8 cellular contexts compared by ENCODE assay signal in genomic region chr2:24421668-24422067, GRCh38.
DNase-seq lines count a peak whose midpoint lies in the region; ATAC-seq, FAIRE-seq and TF ChIP-seq lines count a peak whose summit lies in the region.

No MANE protein-coding gene starts in this region.

- SMC1A ChIA-PET in GM12878 (lab: Charles Lee; ENCODE audit: uncharacterized antibody, unreplicated experiment) = interaction anchor here (0.6 to 5.7 kb wide), 19 partner anchors 12 to 406 kb away, joined by 3 to 55 read pairs (median 4); partner anchors contain the start of genes CENPO and PTRHD1

- ATAC-seq in GM12878 = peak; percentile 88
- no peak for ATAC-seq in HG02623 (IDR thresholded peaks at IDR 0.05; ENCODE audit: unreplicated experiment)
- no peak for ATAC-seq in GM19351 (IDR thresholded peaks at IDR 0.05; ENCODE audit: unreplicated experiment)

- FAIRE-seq in GM12878 (lab: Jason Lieb, UNC) = peak; percentile 80

- TF ChIP-seq RAD21 in GM12878 (IDR thresholded peaks at IDR 0.05; ENCODE audit: insufficient read depth, low read depth, low read length) = peak; percentile 71

- POLR2A ChIA-PET in GM12878 (lab: Charles Lee) = no interaction called here

- intact Hi-C loops in GM12878 (cut with micrococcal nuclease; ENCODE audit: unreplicated experiment) = loop anchor here (1.0 to 5.0 kb wide), 2 partner anchors 156 to 406 kb away; no protein-coding TSS in a partner anchor

- H3K27me3 ChIP-seq in GM12878 (replicated peaks in 1 of 2; ENCODE audit: control insufficient read depth in 2 of 2, insufficient read depth in 2 of 2, low read length in 1 of 2) = no peaks in the 10 kb centered on the region; a peak in 1 of 4 replicates

- no peaks in the 10 kb centered on the region for H3K9me3 ChIP-seq in GM12878 (replicated peaks; ENCODE audit: control insufficient read depth, insufficient read depth, low read length)

- no TSS peak for BruUV-seq in GM12878 (replicated peaks; lab: Mats Ljungman, UMichigan)

- no peak overlapping the region for H3K4me2 ChIP-seq in GM12878 (ENCODE audit: control insufficient read depth, insufficient read depth)

- 26% methylated on average over 4 of the region's 4 CpGs for WGBS in GM12878 (ENCODE audit: insufficient coverage, insufficient replicate concordance, low lambda C conversion rate, missing lambda C conversion rate)

- TF ChIP-seq CTCF in LNCaP clone FGC (IDR thresholded peaks at IDR 0.05; ENCODE audit: control insufficient read depth, extremely low read depth, insufficient read depth) = peak; percentile 51
- peak; percentile 45 to 68 (median 60); a peak in 5 of 6 replicates for TF ChIP-seq CTCF in GM12878 (IDR thresholded peaks at IDR 0.05 in 2 of 3, conservative IDR thresholded peaks at IDR 0.05 in 1 of 3; ENCODE audit: control insufficient read depth in 2 of 3, extremely low read depth in 1 of 3, insufficient read depth in 1 of 3, low read depth in 3 of 3, low read length in 3 of 3)

- RAD21 ChIA-PET in GM12878 (lab: Charles Lee; ENCODE audit: unreplicated experiment) = interaction anchor here (0.9 to 7.2 kb wide), 13 partner anchors 9 to 707 kb away, joined by 3 to 63 read pairs (median 4); no protein-coding TSS in a partner anchor

- in situ Hi-C loops in GM12878 (cut with MboI) = no loop called here

- DNase-seq in DMS114 treated with DMSO at 0.1 percent for 48 hours (lab: John Stamatoyannopoulos, UW; ENCODE audit: unreplicated experiment) (peak; percentile 17), LNCaP clone FGC (ENCODE audit: low read depth) (no peak), T-helper 9 cell (peak; percentile 21), GM12878 (ENCODE audit: low read depth, low spot score) (no peak), iPS-NIHi11 (ENCODE audit: low spot score) (peak; percentile 69)
- peak; percentile 31 to 52 (median 40) for DNase-seq in stimulated activated CD4-positive, alpha-beta T cell treated with anti-CD3 and anti-CD28 coated beads, Interleukin-1b, Interleukin-23, amount 100 ng/mL, for 24 hours (ENCODE audit: low read depth in 4 of 4, low spot score in 1 of 4)

- H3K27ac ChIP-seq in GM12878 (ENCODE audit: control insufficient read depth, insufficient read depth) = no peak overlapping the region

- no peak for TF ChIP-seq POLR2A in GM12878 (IDR thresholded peaks at IDR 0.05; ENCODE audit: low read depth, low read length)

- H3K4me3 ChIP-seq in LNCaP clone FGC (ENCODE audit: low read depth, low read length) (no peak overlapping the region), GM12878 (no peak overlapping the region)

- no peaks in the 10 kb centered on the region for H4K20me1 ChIP-seq in GM12878 (ENCODE audit: control insufficient read depth, insufficient read depth)

- no peak overlapping the region for H3K9ac ChIP-seq in GM12878 (ENCODE audit: control insufficient read depth, insufficient read depth, low read length)

- no peak for TF ChIP-seq EP300 in GM12878 (IDR thresholded peaks at IDR 0.05; ENCODE audit: borderline replicate concordance in 1 of 2, control insufficient read depth in 1 of 2, low read depth in 2 of 2, low read length in 2 of 2)

- H2AFZ ChIP-seq in GM12878 (ENCODE audit: control insufficient read depth, low read depth, low read length) = no peak overlapping the region

- H3K36me3 ChIP-seq in GM12878 (ENCODE audit: control insufficient read depth in 2 of 2, insufficient read depth in 2 of 2, low read length in 1 of 2) = no peaks in the 10 kb centered on the region

- CTCF ChIA-PET in GM12878 (lab: Yijun Ruan, JAX) = interaction anchor here (0.6 to 4.1 kb wide), 32 partner anchors 12 to 774 kb away, joined by 3 to 88 read pairs (median 4); partner anchors contain the start of genes CENPO and PTRHD1

- no peaks in the 10 kb centered on the region for H3K4me1 ChIP-seq in GM12878 (ENCODE audit: control insufficient read depth, insufficient read depth, low read length)

- H3K79me2 ChIP-seq in GM12878 (ENCODE audit: control insufficient read depth, insufficient read depth, low read length) = no peaks in the 10 kb centered on the region

TF ChIP-seq in GM12878, 131 proteins besides CTCF, POLR2A, EP300 and RAD21:
- TF ChIP-seq PAX5 (IDR thresholded peaks at IDR 0.05; ENCODE audit: borderline replicate concordance, low read depth, low read length) (no peak), SMC3 (IDR thresholded peaks at IDR 0.05; ENCODE audit: borderline replicate concordance, low read length) (peak; percentile 78), YY1 (IDR thresholded peaks at IDR 0.05; ENCODE audit: low read depth, low read length) (0 out of 2 replicates have a peak, but pooled peaks have one; percentile 12)

Comparison
In these comparisons a context has a peak if more than half of its experiments do, and no peak if none do; other contexts are left out.
1. DNase-seq: peak in DMS114 treated with DMSO at 0.1 percent for 48 hours (single experiment), T-helper 9 cell (single experiment), iPS-NIHi11 (single experiment) and stimulated activated CD4-positive, alpha-beta T cell treated with anti-CD3 and anti-CD28 coated beads, Interleukin-1b, Interleukin-23, amount 100 ng/mL, for 24 hours (4 of 4); none in LNCaP clone FGC (single experiment) and GM12878 (single experiment).